In the genomic region with DNA sequence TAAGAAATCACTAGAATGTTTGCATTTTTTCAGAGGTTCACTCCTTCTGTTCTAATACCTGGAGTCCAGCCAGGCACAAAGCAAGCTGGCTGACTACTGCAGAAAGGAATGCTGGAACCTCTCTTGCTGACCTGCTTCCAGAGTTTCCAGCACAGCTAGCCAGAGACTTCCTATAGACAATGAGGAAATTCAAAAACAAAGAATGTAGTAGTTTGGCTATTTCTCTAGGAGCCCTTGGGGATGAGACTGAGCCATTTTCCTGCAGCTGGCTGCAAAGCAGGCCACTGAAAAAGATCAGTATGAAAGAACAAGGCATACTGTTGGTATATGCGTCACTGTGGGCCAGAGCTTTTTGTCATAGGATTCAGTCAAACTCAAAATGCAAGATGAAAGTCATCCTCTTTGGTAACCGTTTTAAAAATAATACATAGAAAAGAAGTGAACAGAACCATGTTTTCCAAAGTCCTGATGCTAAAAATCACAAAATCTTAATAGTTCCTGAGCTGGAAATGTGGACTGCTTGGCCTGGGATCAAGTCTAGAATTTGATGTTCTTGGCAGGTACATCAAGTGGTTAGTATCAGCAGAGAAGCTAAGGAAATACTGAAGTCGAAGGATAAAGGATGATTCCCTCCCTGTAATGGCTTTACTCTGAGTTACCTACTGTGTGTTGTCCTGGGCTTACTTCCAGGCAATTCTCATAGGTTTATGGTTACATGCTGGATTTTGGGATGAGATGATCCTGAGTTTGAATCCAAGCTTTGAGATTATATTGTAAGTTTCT, we compare ENCODE assay signal across 8 cellular contexts. TPM values are rescaled to one million over a fixed set of nuclear protein-coding genes. Genes with fewer than 3 reads are reported as not detected.
DNase-seq lines count a peak whose midpoint lies in the region; ATAC-seq and TF ChIP-seq lines count a peak whose summit lies in the region.

No MANE protein-coding gene starts in this region.

- H3K4me3 ChIP-seq in AG10803 (ENCODE audit: low read length) (no peak overlapping the region), SJSA1 (no peak overlapping the region), fibroblast of villous mesenchyme (ENCODE audit: low read depth, low read length) (no peak overlapping the region)

- peak overlapping the region; percentile 49 for H3K27ac ChIP-seq in SJSA1

- H3K27me3 ChIP-seq in SJSA1 (replicated peaks): no peaks in the 10 kb centered on the region

- TF ChIP-seq CTCF in AG10803 (conservative IDR thresholded peaks at IDR 0.05; ENCODE audit: low read length) (no peak), fibroblast of villous mesenchyme (IDR thresholded peaks at IDR 0.05; ENCODE audit: insufficient read depth, low read depth, low read length) (no peak)

- ATAC-seq in GM21447 (IDR thresholded peaks at IDR 0.05; ENCODE audit: unreplicated experiment) (no peak), HG03108 (IDR thresholded peaks at IDR 0.05; ENCODE audit: unreplicated experiment) (no peak)

- no peaks in the 10 kb centered on the region for H3K36me3 ChIP-seq in SJSA1

- no peaks in the 10 kb centered on the region for H3K9me3 ChIP-seq in SJSA1 (replicated peaks)

- H3K4me1 ChIP-seq in SJSA1 (replicated peaks): peaks cover 16% of the 10 kb centered on the region

- DNase-seq in AG10803 (ENCODE audit: low read depth) (peak; percentile 99), SJSA1 (ENCODE audit: low read depth in 1 of 2, low spot score in 2 of 2) (peak; percentile 85 to 87), fibroblast of villous mesenchyme (ENCODE audit: low read depth) (peak; percentile 96), occipital lobe (lab: John Stamatoyannopoulos, UW) (peak; percentile 12), NCI-H1694 treated with DMSO at 0.1 percent for 48 hours (lab: John Stamatoyannopoulos, UW) (no peak), NK-92 (lab: John Stamatoyannopoulos, UW; ENCODE audit: unreplicated experiment) (no peak)

RNA-seq across cellular contexts. Expression of a gene that starts 9.0 kb away (rescaled TPM):
- 5.7 and 11.0 TPM in 2 replicates for total RNA-seq in SJSA1 (2014; rRNA removed; shearing (Covaris generic))
- total RNA-seq in fibroblast of villous mesenchyme: 101 and 218 TPM in 2 replicates
- total RNA-seq in occipital lobe: 71.4 TPM

Comparison
In these comparisons a context has a peak if more than half of its experiments do, and no peak if none do; other contexts are left out.
1. DNase-seq: peak in AG10803 (single experiment), SJSA1 (2 of 2), fibroblast of villous mesenchyme (single experiment) and occipital lobe (single experiment); none in NCI-H1694 treated with DMSO at 0.1 percent for 48 hours (single experiment) and NK-92 (single experiment).